In genomic region chr13:104593251-104593576, GRCh38 we compare ENCODE assay signal across 15 cellular contexts.
DNase-seq lines count a peak whose midpoint lies in the region; ATAC-seq and TF ChIP-seq lines count a peak whose summit lies in the region.
"Had no signal": no experiment of that assay in that cellular context is flagged by ENCODE, and none has a peak within 500 bp of the region (broad histone marks: within the 10 kb centered on the region; RNA-seq: fewer than 3 reads in every experiment).

No MANE protein-coding gene starts in this region.

- H3K36me3 ChIP-seq in GM23338 (ENCODE audit: insufficient read depth) (no peaks in the 10 kb centered on the region), lower lobe of right lung (no peaks in the 10 kb centered on the region)
- H3K36me3 ChIP-seq: BLaER1, HAP-1 had no signal

- no peak overlapping the region for H3K4me3 ChIP-seq in GM23338
- no peak overlapping the region for H3K4me3 ChIP-seq in lower lobe of right lung
- H3K4me3 ChIP-seq: BLaER1, GM12878, HAP-1 had no signal

- H3K4me2 ChIP-seq in GM23338: no peak overlapping the region
- H3K4me2 ChIP-seq: BLaER1 had no signal

- no peaks in the 10 kb centered on the region for H3K9me3 ChIP-seq in lower lobe of right lung
- H3K9me3 ChIP-seq: BLaER1, HAP-1 had no signal

- TF ChIP-seq CTCF in GM23338 (conservative IDR thresholded peaks at IDR 0.05; ENCODE audit: low read depth in 2 of 2) (no peak), lower lobe of right lung (IDR thresholded peaks at IDR 0.05) (no peak), type B pancreatic cell (conservative IDR thresholded peaks at IDR 0.05) (no peak)

- no peaks in the 10 kb centered on the region for H3K9me2 ChIP-seq in GM23338 (ENCODE audit: insufficient read depth)

- no peaks in the 10 kb centered on the region for H3K9me3 Mint-ChIP-seq in GM23338
- H3K9me3 Mint-ChIP-seq in type B pancreatic cell: peaks cover 10% of the 10 kb centered on the region

- peaks cover 4% of the 10 kb centered on the region for H3K4me1 Mint-ChIP-seq in GM23338
- H3K4me1 Mint-ChIP-seq in type B pancreatic cell (ENCODE audit: unreplicated experiment): peaks cover 28% of the 10 kb centered on the region
- H3K4me1 Mint-ChIP-seq: CD14-positive monocyte; CD4-positive, alpha-beta memory T cell had no signal

- H3K27me3 ChIP-seq in GM23338 (ENCODE audit: insufficient read depth) (no peaks in the 10 kb centered on the region), lower lobe of right lung (ENCODE audit: low read depth) (no peaks in the 10 kb centered on the region)
- H3K27me3 ChIP-seq: BLaER1 had no signal

- H3K27ac ChIP-seq in GM23338 (ENCODE audit: low read depth): no peak overlapping the region
- H3K27ac ChIP-seq in lower lobe of right lung: no peak overlapping the region
- H3K27ac ChIP-seq: 22Rv1, BLaER1 had no signal

- peak overlapping the region; percentile 33; the same call in 1 of the 2 replicates for H2AFZ ChIP-seq in GM23338

- H3F3A ChIP-seq in GM23338 (replicated peaks; ENCODE audit: low read depth): no peaks in the 10 kb centered on the region

- ATAC-seq in GM23338: no peak
- peak; percentile 70 to 84 for ATAC-seq in lower lobe of right lung
- ATAC-seq: GM12878 had no signal

- H3K27me3 Mint-ChIP-seq in GM23338 (ENCODE audit: insufficient read depth, low read depth, poor library complexity) (no peaks in the 10 kb centered on the region), type B pancreatic cell (no peaks in the 10 kb centered on the region)
- H3K27me3 Mint-ChIP-seq: CD4-positive, alpha-beta memory T cell had no signal

- H3K4me1 ChIP-seq in GM23338 (ENCODE audit: insufficient read depth): no peaks in the 10 kb centered on the region
- H3K4me1 ChIP-seq in lower lobe of right lung: no peaks in the 10 kb centered on the region
- H3K4me1 ChIP-seq: BLaER1, HAP-1 had no signal

- intact Hi-C loops in lower lobe of right lung (cut with DNase I): no loop called here

- H3K4me3 Mint-ChIP-seq in GM23338 (no peak overlapping the region), type B pancreatic cell (no peak overlapping the region)
- H3K4me3 Mint-ChIP-seq: CD14-positive monocyte; CD4-positive, alpha-beta memory T cell had no signal

- no peaks in the 10 kb centered on the region for H3K79me2 ChIP-seq in GM23338 (replicated peaks; ENCODE audit: insufficient read depth)

- no peaks in the 10 kb centered on the region for H4K20me1 ChIP-seq in GM23338 (replicated peaks; ENCODE audit: insufficient read depth)
- H4K20me1 ChIP-seq: BLaER1 had no signal

- H3K36me3 Mint-ChIP-seq in GM23338 (ENCODE audit: low read depth) (no peaks in the 10 kb centered on the region), type B pancreatic cell (no peaks in the 10 kb centered on the region)
- H3K36me3 Mint-ChIP-seq: CD14-positive monocyte; CD4-positive, alpha-beta memory T cell had no signal

- no peak overlapping the region for H3K27ac Mint-ChIP-seq in GM23338
- peak overlapping the region; percentile 68 for H3K27ac Mint-ChIP-seq in type B pancreatic cell
- H3K27ac Mint-ChIP-seq: CD14-positive monocyte; CD4-positive, alpha-beta memory T cell had no signal

- no peak for DNase-seq in GM23338 (ENCODE audit: low spot score)
- peak; percentile 32 for DNase-seq in amniotic epithelial cell (ENCODE audit: low read depth)
- DNase-seq in lower lobe of right lung: no peak
- no peak for DNase-seq in type B pancreatic cell (ENCODE audit: extremely low spot score, unreplicated experiment)
- no peak for DNase-seq in DMS79 (lab: John Stamatoyannopoulos, UW)
- no peak for DNase-seq in DMS 273 treated with DMSO at 0.1 percent for 48 hours (lab: John Stamatoyannopoulos, UW)
- DNase-seq in kidney tubule cell (ENCODE audit: low spot score): no peak
- DNase-seq: CD4-positive, alpha-beta memory T cell; DND-41; EL had no signal

TF ChIP-seq in GM23338, 12 proteins besides CTCF, POLR2A, EP300 and RAD21:
- no peak for TF ChIP-seq EZH2phosphoT487 (IDR thresholded peaks at IDR 0.05; ENCODE audit: unreplicated experiment)
- TF ChIP-seq EZH2 (IDR thresholded peaks at IDR 0.05; ENCODE audit: low read depth, unreplicated experiment): no peak
- TF ChIP-seq POLR2AphosphoS5 (IDR thresholded peaks at IDR 0.05; ENCODE audit: low read depth): no peak
- TF ChIP-seq STAT1 (IDR thresholded peaks at IDR 0.05; ENCODE audit: unreplicated experiment): no peak
- TF ChIP-seq REST (IDR thresholded peaks at IDR 0.05; ENCODE audit: unreplicated experiment): no peak
- TF ChIP-seq ETS1 (IDR thresholded peaks at IDR 0.05): no peak
- no peak for TF ChIP-seq CREB1 (CRISPR knock-in tag; IDR thresholded peaks at IDR 0.05; ENCODE audit: low read depth)
